In genomic region chr9:128503870-128504269, GRCh38 we compare ENCODE assay signal across 8 cellular contexts.
DNase-seq lines count a peak whose midpoint lies in the region; ATAC-seq and TF ChIP-seq lines count a peak whose summit lies in the region.

No MANE protein-coding gene starts in this region.

- H3K4me3 ChIP-seq in GM12875 (ENCODE audit: low read depth, low read length) = peak overlapping the region; percentile 90
- peak overlapping the region; percentile 96 for H3K4me3 ChIP-seq in effector memory CD4-positive, alpha-beta T cell (ENCODE audit: insufficient read depth, low read depth, low read length, poor library complexity, severe bottlenecking)

- H3K4me3 Mint-ChIP-seq in nephron progenitor cell = peak overlapping the region; percentile 100

- H3K9me3 Mint-ChIP-seq in nephron progenitor cell = no peaks in the 10 kb centered on the region

- H3K36me3 Mint-ChIP-seq in nephron progenitor cell (ENCODE audit: low read depth) = peaks cover 27% of the 10 kb centered on the region

- no peak overlapping the region for H3K27ac ChIP-seq in effector memory CD4-positive, alpha-beta T cell (ENCODE audit: insufficient read depth, low read length, poor library complexity, severe bottlenecking)

- H3K27me3 ChIP-seq in effector memory CD4-positive, alpha-beta T cell (replicated peaks; ENCODE audit: control insufficient read depth, insufficient read depth, low read length, poor library complexity, severe bottlenecking) = no peaks in the 10 kb centered on the region

- no peak overlapping the region for H3K27ac Mint-ChIP-seq in nephron progenitor cell

- no peaks in the 10 kb centered on the region for H3K27me3 Mint-ChIP-seq in nephron progenitor cell (ENCODE audit: low read depth, poor library complexity)

- H3K4me1 ChIP-seq in effector memory CD4-positive, alpha-beta T cell (ENCODE audit: control insufficient read depth, insufficient read depth, low read length, poor library complexity, severe bottlenecking) = no peaks in the 10 kb centered on the region

- DNase-seq in OCI-M1 (lab: John Stamatoyannopoulos, UW) = peak; percentile 62
- DNase-seq in effector memory CD4-positive, alpha-beta T cell = no peak
- peak; percentile 15 for DNase-seq in nephron progenitor cell
- no peak for DNase-seq in activated CD4-positive, alpha-beta T cell treated with anti-CD3 and anti-CD28 coated beads for 48 hours

- peaks cover 22% of the 10 kb centered on the region for H3K36me3 ChIP-seq in effector memory CD4-positive, alpha-beta T cell (ENCODE audit: control insufficient read depth, insufficient read depth, low read length)

- no peak for TF ChIP-seq CTCF in GM12875 (IDR thresholded peaks at IDR 0.05; ENCODE audit: borderline replicate concordance, insufficient read depth, low read depth, low read length)
- TF ChIP-seq CTCF in nephron progenitor cell (IDR thresholded peaks at IDR 0.05) = no peak

- ATAC-seq in GM19324 (IDR thresholded peaks at IDR 0.05; ENCODE audit: low FRiP score, unreplicated experiment) (no peak), GM21423 (IDR thresholded peaks at IDR 0.05; ENCODE audit: unreplicated experiment) (no peak), HG03025 (IDR thresholded peaks at IDR 0.05; ENCODE audit: low FRiP score, unreplicated experiment) (no peak)

- no peaks in the 10 kb centered on the region for H3K9me3 ChIP-seq in effector memory CD4-positive, alpha-beta T cell (ENCODE audit: control insufficient read depth, low read length)

- H3K4me1 Mint-ChIP-seq in nephron progenitor cell = peaks cover 28% of the 10 kb centered on the region

Comparison
In these comparisons a context has a peak if more than half of its experiments do, and no peak if none do; other contexts are left out.
1. DNase-seq: peak in OCI-M1 (single experiment) and nephron progenitor cell (single experiment); none in effector memory CD4-positive, alpha-beta T cell (0 of 3) and activated CD4-positive, alpha-beta T cell treated with anti-CD3 and anti-CD28 coated beads for 48 hours (single experiment).